1 cellular context compared by ENCODE assay signal in the genomic region with DNA sequence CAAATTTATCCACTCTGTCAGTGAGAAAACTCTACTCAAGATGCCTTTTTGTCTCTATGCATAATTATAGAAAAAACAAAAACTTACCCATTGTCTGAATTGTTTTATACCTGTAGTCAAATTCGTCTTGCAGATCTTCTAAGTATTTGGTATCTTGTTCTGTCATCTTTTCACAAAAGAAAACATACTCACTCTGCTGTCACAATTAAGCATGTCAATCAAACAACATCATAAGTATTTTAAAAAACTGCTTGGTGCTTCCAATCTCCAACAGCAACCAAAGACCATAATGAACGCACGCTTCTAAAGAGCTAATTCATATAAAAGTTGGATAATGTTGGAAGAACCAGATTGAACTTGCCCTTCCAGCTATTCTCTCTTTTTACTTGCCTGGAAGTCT.
TF ChIP-seq lines count a peak whose summit lies in the region.

No MANE protein-coding gene starts in this region.

TF ChIP-seq in K562, 482 proteins besides CTCF, POLR2A, EP300 and RAD21:
- TF ChIP-seq TAF15 (IDR thresholded peaks at IDR 0.05; ENCODE audit: low read depth, low read length): no peak
- TF ChIP-seq, protein P1, sequence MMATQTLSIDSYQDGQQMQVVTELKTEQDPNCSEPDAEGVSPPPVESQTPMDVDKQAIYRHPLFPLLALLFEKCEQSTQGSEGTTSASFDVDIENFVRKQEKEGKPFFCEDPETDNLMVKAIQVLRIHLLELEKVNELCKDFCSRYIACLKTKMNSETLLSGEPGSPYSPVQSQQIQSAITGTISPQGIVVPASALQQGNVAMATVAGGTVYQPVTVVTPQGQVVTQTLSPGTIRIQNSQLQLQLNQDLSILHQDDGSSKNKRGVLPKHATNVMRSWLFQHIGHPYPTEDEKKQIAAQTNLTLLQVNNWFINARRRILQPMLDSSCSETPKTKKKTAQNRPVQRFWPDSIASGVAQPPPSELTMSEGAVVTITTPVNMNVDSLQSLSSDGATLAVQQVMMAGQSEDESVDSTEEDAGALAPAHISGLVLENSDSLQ (IDR thresholded peaks at IDR 0.05): peak; percentile 46
